Comparison of ENCODE assay signal across 1 cellular context in the genomic region with DNA sequence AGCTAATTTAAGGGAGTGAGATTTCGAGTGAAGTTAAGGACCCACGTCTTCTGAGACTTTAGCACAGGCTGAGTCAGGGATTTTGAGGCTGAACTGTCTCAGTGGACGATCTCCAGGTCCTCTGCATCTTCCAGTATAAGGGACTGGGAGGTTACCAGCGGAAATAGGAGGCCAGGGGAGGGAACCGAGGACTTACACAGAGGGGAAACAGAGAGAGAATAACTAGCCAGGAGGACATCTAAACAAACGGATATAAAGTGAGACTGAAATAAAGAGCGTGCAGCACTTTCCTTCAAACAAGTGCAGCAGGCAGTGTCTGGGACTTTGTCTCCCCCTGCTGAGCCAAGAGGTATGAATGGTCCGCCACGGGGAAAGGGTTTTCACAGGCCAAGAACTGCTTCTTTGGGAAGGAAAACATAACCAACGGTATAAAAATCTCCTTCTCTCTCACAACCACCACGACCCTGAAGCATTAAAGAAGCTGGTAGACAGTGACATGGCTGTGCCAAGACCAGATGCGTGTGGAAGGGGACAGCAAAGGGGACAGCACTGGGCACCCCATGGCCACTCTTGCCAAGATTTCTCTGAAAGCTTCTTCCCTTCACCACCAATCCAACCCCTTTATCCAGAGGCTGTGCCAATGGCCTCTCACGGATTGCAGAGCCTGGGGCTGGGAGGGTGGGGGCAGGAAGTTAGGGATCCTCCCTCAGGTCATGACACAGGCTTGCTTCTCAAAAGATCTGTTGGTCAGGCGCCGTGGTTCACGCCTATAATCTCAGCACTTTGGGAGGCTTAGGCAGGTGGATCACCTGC.
TF ChIP-seq lines count a peak whose summit lies in the region.

No MANE protein-coding gene starts in this region.

TF ChIP-seq in HepG2, 621 proteins besides CTCF, POLR2A, EP300 and RAD21 (continued from another document and continues in another):
- TF ChIP-seq, protein P1, sequence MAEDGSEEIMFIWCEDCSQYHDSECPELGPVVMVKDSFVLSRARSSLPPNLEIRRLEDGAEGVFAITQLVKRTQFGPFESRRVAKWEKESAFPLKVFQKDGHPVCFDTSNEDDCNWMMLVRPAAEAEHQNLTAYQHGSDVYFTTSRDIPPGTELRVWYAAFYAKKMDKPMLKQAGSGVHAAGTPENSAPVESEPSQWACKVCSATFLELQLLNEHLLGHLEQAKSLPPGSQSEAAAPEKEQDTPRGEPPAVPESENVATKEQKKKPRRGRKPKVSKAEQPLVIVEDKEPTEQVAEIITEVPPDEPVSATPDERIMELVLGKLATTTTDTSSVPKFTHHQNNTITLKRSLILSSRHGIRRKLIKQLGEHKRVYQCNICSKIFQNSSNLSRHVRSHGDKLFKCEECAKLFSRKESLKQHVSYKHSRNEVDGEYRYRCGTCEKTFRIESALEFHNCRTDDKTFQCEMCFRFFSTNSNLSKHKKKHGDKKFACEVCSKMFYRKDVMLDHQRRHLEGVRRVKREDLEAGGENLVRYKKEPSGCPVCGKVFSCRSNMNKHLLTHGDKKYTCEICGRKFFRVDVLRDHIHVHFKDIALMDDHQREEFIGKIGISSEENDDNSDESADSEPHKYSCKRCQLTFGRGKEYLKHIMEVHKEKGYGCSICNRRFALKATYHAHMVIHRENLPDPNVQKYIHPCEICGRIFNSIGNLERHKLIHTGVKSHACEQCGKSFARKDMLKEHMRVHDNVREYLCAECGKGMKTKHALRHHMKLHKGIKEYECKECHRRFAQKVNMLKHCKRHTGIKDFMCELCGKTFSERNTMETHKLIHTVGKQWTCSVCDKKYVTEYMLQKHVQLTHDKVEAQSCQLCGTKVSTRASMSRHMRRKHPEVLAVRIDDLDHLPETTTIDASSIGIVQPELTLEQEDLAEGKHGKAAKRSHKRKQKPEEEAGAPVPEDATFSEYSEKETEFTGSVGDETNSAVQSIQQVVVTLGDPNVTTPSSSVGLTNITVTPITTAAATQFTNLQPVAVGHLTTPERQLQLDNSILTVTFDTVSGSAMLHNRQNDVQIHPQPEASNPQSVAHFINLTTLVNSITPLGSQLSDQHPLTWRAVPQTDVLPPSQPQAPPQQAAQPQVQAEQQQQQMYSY (CRISPR knock-in tag; IDR thresholded peaks at IDR 0.05): no peak
- TF ChIP-seq, protein P2, sequence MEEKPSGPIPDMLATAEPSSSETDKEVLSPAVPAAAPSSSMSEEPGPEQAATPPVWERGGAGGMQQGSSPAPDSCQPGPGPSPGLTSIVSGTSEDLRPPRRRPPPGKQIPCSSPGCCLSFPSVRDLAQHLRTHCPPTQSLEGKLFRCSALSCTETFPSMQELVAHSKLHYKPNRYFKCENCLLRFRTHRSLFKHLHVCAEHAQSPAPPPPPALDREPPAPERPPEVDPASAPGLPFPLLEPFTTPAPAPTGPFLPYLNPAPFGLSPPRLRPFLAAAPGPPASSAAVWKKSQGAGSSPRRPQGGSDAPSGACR (CRISPR knock-in tag; IDR thresholded peaks at IDR 0.05): no peak
- TF ChIP-seq KLF6 (CRISPR knock-in tag; IDR thresholded peaks at IDR 0.05) (no peak), THAP7 (CRISPR knock-in tag; IDR thresholded peaks at IDR 0.05) (no peak), PAWR (CRISPR knock-in tag; IDR thresholded peaks at IDR 0.05; ENCODE audit: borderline replicate concordance) (no peak), ZNF335 (CRISPR knock-in tag; IDR thresholded peaks at IDR 0.05) (peak; percentile 53; the same call in 1 of the 2 replicates), SALL2 (CRISPR knock-in tag; IDR thresholded peaks at IDR 0.05) (0 out of 2 replicates have a peak, but pooled peaks have one; percentile 45), CBX5 (CRISPR knock-in tag; IDR thresholded peaks at IDR 0.05; ENCODE audit: borderline replicate concordance) (peak; percentile 63; the same call in 1 of the 2 replicates), ZHX2 (IDR thresholded peaks at IDR 0.05; ENCODE audit: low read depth) (no peak), ZHX2 (CRISPR knock-in tag; IDR thresholded peaks at IDR 0.05; ENCODE audit: borderline replicate concordance) (no peak), MBNL3 (CRISPR knock-in tag; conservative IDR thresholded peaks at IDR 0.05) (no peak), HOXA9 (CRISPR knock-in tag; IDR thresholded peaks at IDR 0.05; ENCODE audit: borderline replicate concordance) (no peak), MIER2 (CRISPR knock-in tag; IDR thresholded peaks at IDR 0.05) (0 out of 2 replicates have a peak, but pooled peaks have one; percentile 39), ZNF577 (CRISPR knock-in tag; IDR thresholded peaks at IDR 0.05; ENCODE audit: borderline replicate concordance, low read depth) (no peak), CREM (IDR thresholded peaks at IDR 0.05) (no peak), CREM (CRISPR knock-in tag; IDR thresholded peaks at IDR 0.05) (no peak), ZBTB3 (CRISPR knock-in tag; IDR thresholded peaks at IDR 0.05; ENCODE audit: borderline replicate concordance, low read depth) (no peak), ZNF317 (CRISPR knock-in tag; IDR thresholded peaks at IDR 0.05) (no peak), NR2F6 (IDR thresholded peaks at IDR 0.05) (no peak), NR2F6 (CRISPR knock-in tag; IDR thresholded peaks at IDR 0.05) (0 out of 2 replicates have a peak, but pooled peaks have one; percentile 19), ZNF263 (CRISPR knock-in tag; IDR thresholded peaks at IDR 0.05) (no peak), ZNF556 (CRISPR knock-in tag; IDR thresholded peaks at IDR 0.05; ENCODE audit: borderline replicate concordance) (0 out of 2 replicates have a peak, but pooled peaks have one; percentile 14), POLR2AphosphoS2 (IDR thresholded peaks at IDR 0.05; ENCODE audit: low read depth, low read length) (no peak), ZSCAN29 (CRISPR knock-in tag; conservative IDR thresholded peaks at IDR 0.05) (0 out of 2 replicates have a peak, but pooled peaks have one; percentile 65), ATRX (CRISPR knock-in tag; IDR thresholded peaks at IDR 0.05; ENCODE audit: borderline replicate concordance) (no peak), ZHX1 (CRISPR knock-in tag; IDR thresholded peaks at IDR 0.05; ENCODE audit: low read depth) (no peak)
- TF ChIP-seq, protein P3, sequence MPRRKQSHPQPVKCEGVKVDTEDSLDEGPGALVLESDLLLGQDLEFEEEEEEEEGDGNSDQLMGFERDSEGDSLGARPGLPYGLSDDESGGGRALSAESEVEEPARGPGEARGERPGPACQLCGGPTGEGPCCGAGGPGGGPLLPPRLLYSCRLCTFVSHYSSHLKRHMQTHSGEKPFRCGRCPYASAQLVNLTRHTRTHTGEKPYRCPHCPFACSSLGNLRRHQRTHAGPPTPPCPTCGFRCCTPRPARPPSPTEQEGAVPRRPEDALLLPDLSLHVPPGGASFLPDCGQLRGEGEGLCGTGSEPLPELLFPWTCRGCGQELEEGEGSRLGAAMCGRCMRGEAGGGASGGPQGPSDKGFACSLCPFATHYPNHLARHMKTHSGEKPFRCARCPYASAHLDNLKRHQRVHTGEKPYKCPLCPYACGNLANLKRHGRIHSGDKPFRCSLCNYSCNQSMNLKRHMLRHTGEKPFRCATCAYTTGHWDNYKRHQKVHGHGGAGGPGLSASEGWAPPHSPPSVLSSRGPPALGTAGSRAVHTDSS (CRISPR knock-in tag; conservative IDR thresholded peaks at IDR 0.05): no peak
- TF ChIP-seq, protein P4, sequence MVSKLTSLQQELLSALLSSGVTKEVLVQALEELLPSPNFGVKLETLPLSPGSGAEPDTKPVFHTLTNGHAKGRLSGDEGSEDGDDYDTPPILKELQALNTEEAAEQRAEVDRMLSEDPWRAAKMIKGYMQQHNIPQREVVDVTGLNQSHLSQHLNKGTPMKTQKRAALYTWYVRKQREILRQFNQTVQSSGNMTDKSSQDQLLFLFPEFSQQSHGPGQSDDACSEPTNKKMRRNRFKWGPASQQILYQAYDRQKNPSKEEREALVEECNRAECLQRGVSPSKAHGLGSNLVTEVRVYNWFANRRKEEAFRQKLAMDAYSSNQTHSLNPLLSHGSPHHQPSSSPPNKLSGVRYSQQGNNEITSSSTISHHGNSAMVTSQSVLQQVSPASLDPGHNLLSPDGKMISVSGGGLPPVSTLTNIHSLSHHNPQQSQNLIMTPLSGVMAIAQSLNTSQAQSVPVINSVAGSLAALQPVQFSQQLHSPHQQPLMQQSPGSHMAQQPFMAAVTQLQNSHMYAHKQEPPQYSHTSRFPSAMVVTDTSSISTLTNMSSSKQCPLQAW (CRISPR knock-in tag; IDR thresholded peaks at IDR 0.05): peak; percentile 57; the same call in 1 of the 2 replicates
- TF ChIP-seq, protein P5, sequence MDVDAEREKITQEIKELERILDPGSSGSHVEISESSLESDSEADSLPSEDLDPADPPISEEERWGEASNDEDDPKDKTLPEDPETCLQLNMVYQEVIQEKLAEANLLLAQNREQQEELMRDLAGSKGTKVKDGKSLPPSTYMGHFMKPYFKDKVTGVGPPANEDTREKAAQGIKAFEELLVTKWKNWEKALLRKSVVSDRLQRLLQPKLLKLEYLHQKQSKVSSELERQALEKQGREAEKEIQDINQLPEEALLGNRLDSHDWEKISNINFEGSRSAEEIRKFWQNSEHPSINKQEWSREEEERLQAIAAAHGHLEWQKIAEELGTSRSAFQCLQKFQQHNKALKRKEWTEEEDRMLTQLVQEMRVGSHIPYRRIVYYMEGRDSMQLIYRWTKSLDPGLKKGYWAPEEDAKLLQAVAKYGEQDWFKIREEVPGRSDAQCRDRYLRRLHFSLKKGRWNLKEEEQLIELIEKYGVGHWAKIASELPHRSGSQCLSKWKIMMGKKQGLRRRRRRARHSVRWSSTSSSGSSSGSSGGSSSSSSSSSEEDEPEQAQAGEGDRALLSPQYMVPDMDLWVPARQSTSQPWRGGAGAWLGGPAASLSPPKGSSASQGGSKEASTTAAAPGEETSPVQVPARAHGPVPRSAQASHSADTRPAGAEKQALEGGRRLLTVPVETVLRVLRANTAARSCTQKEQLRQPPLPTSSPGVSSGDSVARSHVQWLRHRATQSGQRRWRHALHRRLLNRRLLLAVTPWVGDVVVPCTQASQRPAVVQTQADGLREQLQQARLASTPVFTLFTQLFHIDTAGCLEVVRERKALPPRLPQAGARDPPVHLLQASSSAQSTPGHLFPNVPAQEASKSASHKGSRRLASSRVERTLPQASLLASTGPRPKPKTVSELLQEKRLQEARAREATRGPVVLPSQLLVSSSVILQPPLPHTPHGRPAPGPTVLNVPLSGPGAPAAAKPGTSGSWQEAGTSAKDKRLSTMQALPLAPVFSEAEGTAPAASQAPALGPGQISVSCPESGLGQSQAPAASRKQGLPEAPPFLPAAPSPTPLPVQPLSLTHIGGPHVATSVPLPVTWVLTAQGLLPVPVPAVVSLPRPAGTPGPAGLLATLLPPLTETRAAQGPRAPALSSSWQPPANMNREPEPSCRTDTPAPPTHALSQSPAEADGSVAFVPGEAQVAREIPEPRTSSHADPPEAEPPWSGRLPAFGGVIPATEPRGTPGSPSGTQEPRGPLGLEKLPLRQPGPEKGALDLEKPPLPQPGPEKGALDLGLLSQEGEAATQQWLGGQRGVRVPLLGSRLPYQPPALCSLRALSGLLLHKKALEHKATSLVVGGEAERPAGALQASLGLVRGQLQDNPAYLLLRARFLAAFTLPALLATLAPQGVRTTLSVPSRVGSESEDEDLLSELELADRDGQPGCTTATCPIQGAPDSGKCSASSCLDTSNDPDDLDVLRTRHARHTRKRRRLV (CRISPR knock-in tag; IDR thresholded peaks at IDR 0.05): no peak
